16 cellular contexts compared by ENCODE assay signal in genomic region chr7:80481196-80481884, GRCh38. TPM values are rescaled to one million over a fixed set of nuclear protein-coding genes. Genes with fewer than 3 reads are reported as not detected.
DNase-seq lines count a peak whose midpoint lies in the region; ATAC-seq and TF ChIP-seq lines count a peak whose summit lies in the region.
"Had no signal": no experiment of that assay in that cellular context is flagged by ENCODE, and none has a peak within 500 bp of the region (broad histone marks: within the 10 kb centered on the region; RNA-seq: fewer than 3 reads in every experiment).

No MANE protein-coding gene starts in this region.

- H3K36me3 Mint-ChIP-seq in stimulated activated naive B cell treated with anti-CD40 and anti-IgM and Interleukin-4, amounts not matched to agents 10 μg/mL and 1 μg/mL and 100 μg/mL, for 72 hours = no peaks in the 10 kb centered on the region

- peaks cover 0 to 1% of the 10 kb centered on the region in 2 donors for H3K9me3 Mint-ChIP-seq in stimulated activated naive B cell treated with anti-CD40 and anti-IgM and Interleukin-4, amounts not matched to agents 10 μg/mL and 1 μg/mL and 100 μg/mL, for 72 hours
- H3K9me3 Mint-ChIP-seq: activated CD8-positive, alpha-beta T cell treated with anti-CD3 and anti-CD28 coated beads for 36 hours had no signal

- no peak overlapping the region for H3K4me3 ChIP-seq in right atrium auricular region
- H3K4me3 ChIP-seq in adipocyte (ENCODE audit: low read length) = peak overlapping the region; percentile 25
- H3K4me3 ChIP-seq: esophagus muscularis mucosa, uterus had no signal

- peak overlapping the region; percentile 39 for H3K9ac ChIP-seq in adipocyte (ENCODE audit: low read length)
- H3K9ac ChIP-seq: KMS-11 had no signal

- H3K27me3 ChIP-seq in right atrium auricular region (no peaks in the 10 kb centered on the region), adipocyte (replicated peaks; ENCODE audit: control insufficient read depth, insufficient read depth, low read length) (no peaks in the 10 kb centered on the region)
- H3K27me3 ChIP-seq: esophagus muscularis mucosa, uterus had no signal

- H3K27me3 Mint-ChIP-seq in stimulated activated naive B cell treated with anti-CD40 and anti-IgM and Interleukin-4, amounts not matched to agents 10 μg/mL and 1 μg/mL and 100 μg/mL, for 72 hours = peaks cover 0 to 5% of the 10 kb centered on the region in 2 donors
- H3K27me3 Mint-ChIP-seq: activated CD8-positive, alpha-beta T cell treated with anti-CD3 and anti-CD28 coated beads for 36 hours had no signal

- TF ChIP-seq CTCF in right atrium auricular region (IDR thresholded peaks at IDR 0.05) = no peak

- DNase-seq in left ventricle myocardium superior (no peak), right atrium auricular region (ENCODE audit: low spot score) (no peak), adipocyte (ENCODE audit: low read depth) (no peak), kidney glomerular epithelial cell (lab: John Stamatoyannopoulos, UW) (peak; percentile 72), hypothalamus (lab: John Stamatoyannopoulos, UW) (no peak), NCI-H128 (lab: John Stamatoyannopoulos, UW; ENCODE audit: unreplicated experiment) (no peak)
- DNase-seq in stimulated activated naive B cell treated with anti-CD40 and anti-IgM and Interleukin-4, amounts not matched to agents 10 μg/mL and 1 μg/mL and 100 μg/mL, for 72 hours = no peak
- DNase-seq in effector CD4-positive, alpha-beta T cell = no peak
- DNase-seq: activated CD8-positive, alpha-beta T cell treated with anti-CD3 and anti-CD28 coated beads for 36 hours; DMS 273 treated with DMSO at 0.1 percent for 48 hours; kidney; NCI-H2107; stimulated activated CD4-positive, alpha-beta T cell treated with anti-CD3 and anti-CD28 coated beads, Interleukin-15, amount 100 ng/mL, for 24 hours; uterus had no signal

- H3K9me3 ChIP-seq in right atrium auricular region (no peaks in the 10 kb centered on the region), adipocyte (ENCODE audit: control insufficient read depth, low read length) (no peaks in the 10 kb centered on the region)
- H3K9me3 ChIP-seq: esophagus muscularis mucosa, uterus had no signal

- intact Hi-C loops in left ventricle myocardium superior (cut with micrococcal nuclease) = no loop called here

- H3K27ac Mint-ChIP-seq in stimulated activated naive B cell treated with anti-CD40 and anti-IgM and Interleukin-4, amounts not matched to agents 10 μg/mL and 1 μg/mL and 100 μg/mL, for 72 hours = no peak overlapping the region
- H3K27ac Mint-ChIP-seq: activated CD8-positive, alpha-beta T cell treated with anti-CD3 and anti-CD28 coated beads for 36 hours had no signal

- no peaks in the 10 kb centered on the region for H3K4me1 Mint-ChIP-seq in stimulated activated naive B cell treated with anti-CD40 and anti-IgM and Interleukin-4, amounts not matched to agents 10 μg/mL and 1 μg/mL and 100 μg/mL, for 72 hours

- H3K36me3 ChIP-seq in right atrium auricular region = no peaks in the 10 kb centered on the region
- H3K36me3 ChIP-seq in adipocyte (ENCODE audit: control insufficient read depth, insufficient read depth, low read length, severe bottlenecking) = no peaks in the 10 kb centered on the region
- H3K36me3 ChIP-seq: esophagus muscularis mucosa, uterus had no signal

- no peak overlapping the region for H3K4me3 Mint-ChIP-seq in stimulated activated naive B cell treated with anti-CD40 and anti-IgM and Interleukin-4, amounts not matched to agents 10 μg/mL and 1 μg/mL and 100 μg/mL, for 72 hours
- H3K4me3 Mint-ChIP-seq: activated CD8-positive, alpha-beta T cell treated with anti-CD3 and anti-CD28 coated beads for 36 hours had no signal

- peak; percentile 48 for ATAC-seq in left ventricle myocardium superior
- no peak for ATAC-seq in stimulated activated naive B cell treated with anti-CD40 and anti-IgM and Interleukin-4, amounts not matched to agents 10 μg/mL and 1 μg/mL and 100 μg/mL, for 72 hours (replicated peaks)
- ATAC-seq: activated CD8-positive, alpha-beta T cell treated with anti-CD3 and anti-CD28 coated beads for 36 hours had no signal

- H3K4me1 ChIP-seq in right atrium auricular region (peaks cover 0 to 24% of the 10 kb centered on the region in 2 donors), adipocyte (ENCODE audit: control insufficient read depth, insufficient read depth, low read length) (peaks cover 35% of the 10 kb centered on the region)
- H3K4me1 ChIP-seq: uterus had no signal

- peak overlapping the region in 1 of 2 donors; percentile 48 for H3K27ac ChIP-seq in right atrium auricular region
- H3K27ac ChIP-seq: esophagus muscularis mucosa, KMS-11, uterus had no signal

RNA-seq across cellular contexts. Expression of gene GNAT3, which starts 30.5 kb away (rescaled TPM):
- total RNA-seq in left ventricle myocardium superior (not detected), right atrium auricular region (not detected)
- total RNA-seq: activated CD8-positive, alpha-beta T cell treated with anti-CD3 and anti-CD28 coated beads for 36 hours; esophagus muscularis mucosa; kidney; uterus had no signal
